Comparison of ENCODE assay signal across 27 cellular contexts in genomic region chr10:4765428-4765827, GRCh38.
A peak's percentile ranks its signal among the peaks of the same experiment; 100 is the strongest.
DNase-seq lines count a peak whose midpoint lies in the region; ATAC-seq, FAIRE-seq and TF ChIP-seq lines count a peak whose summit lies in the region.
"Had no signal": no experiment of that assay in that cellular context is flagged by ENCODE, and none has a peak within 500 bp of the region (broad histone marks: within the 10 kb centered on the region; RNA-seq: fewer than 3 reads in every experiment).

No MANE protein-coding gene starts in this region.

- peaks cover 32 to 62% of the 10 kb centered on the region in 2 experiments for H3K79me1 ChIP-seq in IMR-90 (ENCODE audit: low read depth in 1 of 2, low read length in 2 of 2)

- H2BK5ac ChIP-seq in IMR-90 (ENCODE audit: low read depth, low read length, poor library complexity, severe bottlenecking) = peak overlapping the region; percentile 75

- H3K27ac Mint-ChIP-seq in astrocyte (ENCODE audit: unreplicated experiment) (peak overlapping the region; percentile 77), chondrocyte (ENCODE audit: unreplicated experiment) (no peak overlapping the region)
- H3K27ac Mint-ChIP-seq in stimulated activated memory B cell treated with anti-CD40 and anti-IgM and Interleukin-4, amounts not matched to agents 10 μg/mL and 1 μg/mL and 100 μg/mL, for 72 hours = no peak overlapping the region
- H3K27ac Mint-ChIP-seq: activated CD8-positive, alpha-beta memory T cell treated with anti-CD3 and anti-CD28 coated beads, Interleukin-2, amount 10 ng/mL, durations not matched to agents 7 days and 5 days; activated naive CD4-positive, alpha-beta T cell treated with anti-CD3 and anti-CD28 coated beads, Interleukin-2, amount 50 U/mL, for 72 hours; activated T-helper 17 cell treated with anti-CD3 and anti-CD28 coated beads, Interleukin-2, amount 50 U/mL, for 72 hours; naive thymus-derived CD8-positive, alpha-beta T cell had no signal

- DNase-seq in A549 (ENCODE audit: low read depth in 1 of 2, low spot score in 1 of 2) = no peak
- peak; percentile 56 for DNase-seq in IMR-90
- peak; percentile 45 for DNase-seq in astrocyte (ENCODE audit: low read depth)
- DNase-seq in foreskin fibroblast = peak; percentile 49 to 50
- no peak for DNase-seq in chondrocyte (ENCODE audit: low spot score)
- no peak for DNase-seq in activated CD8-positive, alpha-beta memory T cell treated with anti-CD3 and anti-CD28 coated beads, Interleukin-2, amount 50 U/mL, for 4 hours
- DNase-seq: activated CD4-positive, alpha-beta T cell treated with anti-CD3 and anti-CD28 coated beads for 48 hours; activated CD8-positive, alpha-beta memory T cell treated with anti-CD3 and anti-CD28 coated beads, Interleukin-2, amount 10 ng/mL, durations not matched to agents 7 days and 5 days; effector memory CD4-positive, alpha-beta T cell; head of caudate nucleus; naive thymus-derived CD8-positive, alpha-beta T cell; NCI-H1092; NCI-H2029; NCI-H2227 treated with DMSO at 0.1 percent for 48 hours; right lobe of liver; SIG-M5; substantia nigra; upper lobe of right lung had no signal

- intact Hi-C loops in IMR-90 (cut with micrococcal nuclease) = loop anchor here (5.0 to 10.0 kb wide), 2 partner anchors 523 to 1141 kb away; no protein-coding TSS in a partner anchor

- TF ChIP-seq POLR2A in A549 (IDR thresholded peaks at IDR 0.05; ENCODE audit: low read length) (no peak), IMR-90 (IDR thresholded peaks at IDR 0.05; ENCODE audit: low read depth, low read length) (no peak)

- H3K36me3 Mint-ChIP-seq in astrocyte (ENCODE audit: low read depth, unreplicated experiment) = peaks cover 5% of the 10 kb centered on the region
- H3K36me3 Mint-ChIP-seq in chondrocyte (ENCODE audit: low read depth) = no peaks in the 10 kb centered on the region
- no peaks in the 10 kb centered on the region for H3K36me3 Mint-ChIP-seq in stimulated activated memory B cell treated with anti-CD40 and anti-IgM and Interleukin-4, amounts not matched to agents 10 μg/mL and 1 μg/mL and 100 μg/mL, for 72 hours
- H3K36me3 Mint-ChIP-seq: activated CD8-positive, alpha-beta memory T cell treated with anti-CD3 and anti-CD28 coated beads, Interleukin-2, amount 10 ng/mL, durations not matched to agents 7 days and 5 days; activated naive CD4-positive, alpha-beta T cell treated with anti-CD3 and anti-CD28 coated beads, Interleukin-2, amount 50 U/mL, for 72 hours; naive thymus-derived CD8-positive, alpha-beta T cell had no signal

- H2AFZ ChIP-seq in IMR-90 (replicated peaks; ENCODE audit: low read length, poor library complexity) (no peak overlapping the region), astrocyte (ENCODE audit: low read depth, low read length) (no peak overlapping the region)

- H3K27me3 ChIP-seq in IMR-90 (ENCODE audit: control insufficient read depth, insufficient read depth, low read length) (no peaks in the 10 kb centered on the region), astrocyte (ENCODE audit: insufficient read depth, low read length) (no peaks in the 10 kb centered on the region)
- H3K27me3 ChIP-seq: esophagus muscularis mucosa, right lobe of liver, upper lobe of right lung had no signal

- H3K27me3 Mint-ChIP-seq in astrocyte (ENCODE audit: low read depth, unreplicated experiment) (no peaks in the 10 kb centered on the region), chondrocyte (ENCODE audit: low read depth) (no peaks in the 10 kb centered on the region)
- peaks cover 8% of the 10 kb centered on the region for H3K27me3 Mint-ChIP-seq in stimulated activated memory B cell treated with anti-CD40 and anti-IgM and Interleukin-4, amounts not matched to agents 10 μg/mL and 1 μg/mL and 100 μg/mL, for 72 hours

- no TSS peak for BruUV-seq in IMR-90 (replicated peaks; lab: Mats Ljungman, UMichigan)

- in situ Hi-C loops in IMR-90 (cut with MboI; ENCODE audit: low sequenced_read_pairs) = loop anchor here (10.0 to 25.0 kb wide), 4 partner anchors 503 to 1571 kb away; no protein-coding TSS in a partner anchor

- H3K9ac ChIP-seq in IMR-90 (ENCODE audit: low read depth, low read length) = no peak overlapping the region
- H3K9ac ChIP-seq in astrocyte (ENCODE audit: low read length) = peak overlapping the region; percentile 38

- H3K4me2 ChIP-seq in A549 (no peak overlapping the region), IMR-90 (ENCODE audit: low read depth, low read length) (no peak overlapping the region; the same call in 1 of the 2 replicates), astrocyte (ENCODE audit: low read length) (no peak overlapping the region)

- peak overlapping the region; percentile 3; the same call in 1 of the 3 replicates for H2BK15ac ChIP-seq in IMR-90 (ENCODE audit: low read depth, low read length)

- H3K4me3 Mint-ChIP-seq in astrocyte (ENCODE audit: unreplicated experiment) = peak overlapping the region; percentile 15
- H3K4me3 Mint-ChIP-seq in chondrocyte (ENCODE audit: unreplicated experiment) = no peak overlapping the region
- H3K4me3 Mint-ChIP-seq in stimulated activated memory B cell treated with anti-CD40 and anti-IgM and Interleukin-4, amounts not matched to agents 10 μg/mL and 1 μg/mL and 100 μg/mL, for 72 hours = no peak overlapping the region
- H3K4me3 Mint-ChIP-seq: activated CD8-positive, alpha-beta memory T cell treated with anti-CD3 and anti-CD28 coated beads, Interleukin-2, amount 10 ng/mL, durations not matched to agents 7 days and 5 days; activated T-helper 17 cell treated with anti-CD3 and anti-CD28 coated beads, Interleukin-2, amount 50 U/mL, for 72 hours; naive thymus-derived CD8-positive, alpha-beta T cell had no signal

- no peak overlapping the region; the same call in 1 of the 2 replicates for H2AK5ac ChIP-seq in IMR-90 (ENCODE audit: low read depth, low read length)

- H3K4me1 ChIP-seq in A549 (peaks cover 28% of the 10 kb centered on the region), IMR-90 (ENCODE audit: control insufficient read depth, insufficient read depth, low read length) (peaks cover 20% of the 10 kb centered on the region), astrocyte (ENCODE audit: insufficient read depth, low read length) (peaks cover 39% of the 10 kb centered on the region)
- H3K4me1 ChIP-seq: HAP-1, right lobe of liver, upper lobe of right lung had no signal

- peak overlapping the region; percentile 4; the same call in 1 of the 2 replicates for H3K56ac ChIP-seq in IMR-90 (ENCODE audit: extremely low read depth, insufficient read depth, low read length)

- H3K18ac ChIP-seq in IMR-90 (ENCODE audit: low read depth, low read length) = peak overlapping the region; percentile 67; the same call in 1 of the 2 replicates

- H3K27ac ChIP-seq in A549 = peak overlapping the region; percentile 9 to 59; a peak in 2 of 6 replicates
- no peak overlapping the region for H3K27ac ChIP-seq in IMR-90 (ENCODE audit: insufficient read depth, low read length)
- peak overlapping the region; percentile 65 for H3K27ac ChIP-seq in astrocyte (ENCODE audit: low read depth, low read length)
- H3K27ac ChIP-seq: C4-2B, esophagus muscularis mucosa, right lobe of liver, upper lobe of right lung had no signal

- peak overlapping the region; percentile 93 for H2BK20ac ChIP-seq in IMR-90 (ENCODE audit: low read depth, low read length)

- H4K5ac ChIP-seq in IMR-90 (ENCODE audit: low read depth, low read length) = no peak overlapping the region

- peak overlapping the region in 1 of 2 experiments; percentile 61; a peak in 1 of 4 replicates for H4K8ac ChIP-seq in IMR-90 (ENCODE audit: low read depth in 2 of 2, low read length in 2 of 2)

- 85% methylated on average over 1 of the region's 1 CpG for WGBS in A549 (ENCODE audit: missing lambda C conversion rate)
- WGBS in IMR-90 (ENCODE audit: extremely low coverage in 2 of 2, insufficient read length in 1 of 2), 2 experiments = no CpG with 5 or more reads among the region's 1 CpG

- no peak for ATAC-seq in A549
- no peak for ATAC-seq in IMR-90 (ENCODE audit: low read depth)
- ATAC-seq in GM18909 (IDR thresholded peaks at IDR 0.05; ENCODE audit: poor library complexity, unreplicated experiment) = no peak
- ATAC-seq in stimulated activated memory B cell treated with anti-CD40 and anti-IgM and Interleukin-4, amounts not matched to agents 10 μg/mL and 1 μg/mL and 100 μg/mL, for 72 hours = no peak
- ATAC-seq: activated CD8-positive, alpha-beta memory T cell treated with anti-CD3 and anti-CD28 coated beads, Interleukin-2, amount 10 ng/mL, durations not matched to agents 7 days and 5 days; activated naive CD4-positive, alpha-beta T cell treated with anti-CD3 and anti-CD28 coated beads, Interleukin-2, amount 50 U/mL, for 72 hours; activated T-helper 17 cell treated with anti-CD3 and anti-CD28 coated beads, Interleukin-2, amount 50 U/mL, for 72 hours; naive thymus-derived CD8-positive, alpha-beta T cell; right lobe of liver; upper lobe of right lung had no signal

- no peak overlapping the region; the same call in 1 of the 2 replicates for H4K91ac ChIP-seq in IMR-90 (ENCODE audit: insufficient read depth, low read depth, low read length)

- peaks cover 2% of the 10 kb centered on the region for H3K79me2 ChIP-seq in astrocyte (ENCODE audit: insufficient read depth, low read length)

- no peak overlapping the region for H3K4me3 ChIP-seq in A549
- H3K4me3 ChIP-seq in IMR-90 (ENCODE audit: insufficient read depth, low read depth, low read length) = no peak overlapping the region
- no peak overlapping the region for H3K4me3 ChIP-seq in astrocyte (ENCODE audit: insufficient read depth, low read depth, low read length)
- H3K4me3 ChIP-seq in foreskin fibroblast (ENCODE audit: low read depth in 1 of 2, low read length in 2 of 2) = no peak overlapping the region
- H3K4me3 ChIP-seq: esophagus muscularis mucosa, HAP-1, right lobe of liver, upper lobe of right lung had no signal

- TF ChIP-seq CTCF in A549 (IDR thresholded peaks at IDR 0.05) = no peak
- TF ChIP-seq CTCF in IMR-90 (conservative IDR thresholded peaks at IDR 0.05; ENCODE audit: low read depth, low read length) = no peak
- no peak for TF ChIP-seq CTCF in astrocyte (IDR thresholded peaks at IDR 0.05; ENCODE audit: insufficient read depth, low read depth, low read length)
- no peak for TF ChIP-seq CTCF in foreskin fibroblast (IDR thresholded peaks at IDR 0.05; ENCODE audit: low read depth, low read length)
- TF ChIP-seq CTCF in chondrocyte (IDR thresholded peaks at IDR 0.05) = no peak

- H3K9me3 ChIP-seq in A549 (no peaks in the 10 kb centered on the region), IMR-90 (ENCODE audit: control insufficient read depth, insufficient read depth, low read length) (no peaks in the 10 kb centered on the region), astrocyte (ENCODE audit: insufficient read depth, low read depth, low read length) (no peaks in the 10 kb centered on the region)
- H3K9me3 ChIP-seq: esophagus muscularis mucosa, HAP-1, right lobe of liver, upper lobe of right lung had no signal

- peak overlapping the region; percentile 68 for H3K14ac ChIP-seq in IMR-90 (replicated peaks; ENCODE audit: low read depth, low read length)

- H3K36me3 ChIP-seq in IMR-90 (ENCODE audit: control insufficient read depth, insufficient read depth, low read length) (no peaks in the 10 kb centered on the region), astrocyte (ENCODE audit: insufficient read depth, low read length) (no peaks in the 10 kb centered on the region)
- H3K36me3 ChIP-seq: esophagus muscularis mucosa, HAP-1, right lobe of liver, upper lobe of right lung had no signal

- H3K4me1 Mint-ChIP-seq in astrocyte (ENCODE audit: low read depth, unreplicated experiment) = peaks cover 48% of the 10 kb centered on the region
- H3K4me1 Mint-ChIP-seq in chondrocyte (ENCODE audit: low read depth) = peaks cover 44% of the 10 kb centered on the region
- no peaks in the 10 kb centered on the region for H3K4me1 Mint-ChIP-seq in stimulated activated memory B cell treated with anti-CD40 and anti-IgM and Interleukin-4, amounts not matched to agents 10 μg/mL and 1 μg/mL and 100 μg/mL, for 72 hours
- H3K4me1 Mint-ChIP-seq: activated CD8-positive, alpha-beta memory T cell treated with anti-CD3 and anti-CD28 coated beads, Interleukin-2, amount 10 ng/mL, durations not matched to agents 7 days and 5 days; activated T-helper 17 cell treated with anti-CD3 and anti-CD28 coated beads, Interleukin-2, amount 50 U/mL, for 72 hours; naive thymus-derived CD8-positive, alpha-beta T cell had no signal

- POLR2A ChIA-PET in A549 (lab: Yijun Ruan, JAX) (interaction anchor here (0.6 kb wide), 1 partner anchor 875 kb away, joined by 5 read pairs; no protein-coding TSS in a partner anchor), IMR-90 (lab: Charles Lee; ENCODE audit: unreplicated experiment) (no interaction called here)

- H2AK9ac ChIP-seq in IMR-90 (replicated peaks; ENCODE audit: low read depth, low read length, poor library complexity) = no peak overlapping the region

- FAIRE-seq in A549 (lab: Jason Lieb, UNC) (no peak), astrocyte (lab: Jason Lieb, UNC) (peak; percentile 62)
- FAIRE-seq: D721Med, HTR-8/SVneo had no signal

- H4K20me1 ChIP-seq in IMR-90 (ENCODE audit: insufficient read depth, low read length) = no peaks in the 10 kb centered on the region
- H4K20me1 ChIP-seq in astrocyte (ENCODE audit: insufficient read depth, low read length) = no peaks in the 10 kb centered on the region

- peak overlapping the region; percentile 68; the same call in 1 of the 2 replicates for H3K23ac ChIP-seq in IMR-90 (ENCODE audit: low read depth, low read length)

- H3K9me3 Mint-ChIP-seq in astrocyte (ENCODE audit: unreplicated experiment) (peaks cover 4% of the 10 kb centered on the region), chondrocyte (ENCODE audit: low read depth) (no peaks in the 10 kb centered on the region)
- no peaks in the 10 kb centered on the region for H3K9me3 Mint-ChIP-seq in stimulated activated memory B cell treated with anti-CD40 and anti-IgM and Interleukin-4, amounts not matched to agents 10 μg/mL and 1 μg/mL and 100 μg/mL, for 72 hours
- H3K9me3 Mint-ChIP-seq: activated naive CD4-positive, alpha-beta T cell treated with anti-CD3 and anti-CD28 coated beads, Interleukin-2, amount 50 U/mL, for 72 hours; activated T-helper 17 cell treated with anti-CD3 and anti-CD28 coated beads, Interleukin-2, amount 50 U/mL, for 72 hours; naive thymus-derived CD8-positive, alpha-beta T cell had no signal

- CTCF ChIA-PET in A549 (lab: Yijun Ruan, JAX) = interaction anchor here (1.4 to 12.9 kb wide), 4 partner anchors 74 to 1569 kb away, joined by 5 to 127 read pairs (median 8); no protein-coding TSS in a partner anchor
- CTCF ChIA-PET in IMR-90 (lab: Yijun Ruan, JAX) = interaction anchor here (0.6 to 3.0 kb wide), 4 partner anchors 16 to 1568 kb away, joined by 4 to 15 read pairs (median 4); no protein-coding TSS in a partner anchor

- H2BK120ac ChIP-seq in IMR-90 (ENCODE audit: low read depth, low read length) = peak overlapping the region; percentile 91

- dilution Hi-C loops in IMR-90 (cut with HindIII; ENCODE audit: low sequenced_read_pairs, unreplicated experiment) = no loop called here

- TF ChIP-seq EP300 in A549 (IDR thresholded peaks at IDR 0.05) = no peak

- TF ChIP-seq RAD21 in A549 (conservative IDR thresholded peaks at IDR 0.05 in 1 of 2, IDR thresholded peaks at IDR 0.05 in 1 of 2) (no peak), IMR-90 (IDR thresholded peaks at IDR 0.05; ENCODE audit: low read length) (no peak)

- peaks cover 4% of the 10 kb centered on the region for H3K9me1 ChIP-seq in IMR-90 (ENCODE audit: insufficient read depth, low read length)

- H3K4ac ChIP-seq in IMR-90 (ENCODE audit: low read depth, low read length) = peak overlapping the region; percentile 60; the same call in 1 of the 2 replicates

Comparison
In these comparisons a context has a peak if more than half of its experiments do, and no peak if none do; other contexts are left out.
1. DNase-seq: peak in IMR-90 (single experiment), astrocyte (single experiment) and foreskin fibroblast (2 of 2); none in A549 (0 of 2), chondrocyte (single experiment) and activated CD8-positive, alpha-beta memory T cell treated with anti-CD3 and anti-CD28 coated beads, Interleukin-2, amount 50 U/mL, for 4 hours (single experiment).